ENCODE assay signal across 8 cellular contexts in the genomic region with DNA sequence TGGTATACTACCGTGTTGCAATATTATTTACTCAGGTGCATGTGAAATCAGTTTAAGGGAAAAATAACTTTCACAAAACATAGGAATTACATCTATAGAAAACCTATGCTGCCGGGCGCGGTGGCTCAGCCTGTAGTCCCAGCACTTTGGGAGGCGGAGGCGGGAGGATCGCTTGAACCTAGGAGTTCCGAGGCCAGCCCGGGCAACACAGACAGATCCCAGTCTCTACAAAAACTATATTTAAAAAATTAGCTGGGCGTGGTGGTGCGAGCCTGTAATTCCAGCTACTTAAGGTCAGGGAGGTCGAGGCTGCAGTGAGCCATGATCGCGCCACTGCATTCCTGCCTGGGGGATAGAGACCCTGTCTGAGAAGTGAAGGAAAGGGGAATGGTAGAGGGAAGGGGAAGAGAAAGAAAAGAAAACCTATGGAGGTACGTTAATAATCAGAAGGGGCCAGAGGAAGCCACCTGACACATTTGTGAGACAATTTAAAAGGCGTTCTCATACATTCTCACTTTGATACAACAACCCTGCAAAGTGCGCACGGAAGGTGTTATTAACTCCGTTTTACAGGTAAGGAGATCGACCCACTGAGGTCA. TPM values are rescaled to one million over a fixed set of nuclear protein-coding genes. Genes with fewer than 3 reads are reported as not detected.
A peak's percentile ranks its signal among the peaks of the same experiment; 100 is the strongest.
DNase-seq lines count a peak whose midpoint lies in the region; ATAC-seq, FAIRE-seq and TF ChIP-seq lines count a peak whose summit lies in the region.

No MANE protein-coding gene starts in this region.

- peak; percentile 35 for ATAC-seq in left colon

- no peaks in the 10 kb centered on the region for H3K27me3 ChIP-seq in astrocyte (ENCODE audit: insufficient read depth, low read length)
- no peaks in the 10 kb centered on the region for H3K27me3 ChIP-seq in testis

- no peak for FAIRE-seq in astrocyte (lab: Jason Lieb, UNC)

- H3K4me3 ChIP-seq in astrocyte (ENCODE audit: insufficient read depth, low read depth, low read length) (peak overlapping the region; percentile 84), testis (peak overlapping the region; percentile 87 to 91)

- H3K27me3 Mint-ChIP-seq in T-helper 1 cell treated with Interleukin-12 subunit alpha and Interleukin-12 subunit beta and Interleukin-4 antibody, amounts not matched to agents 30 μg/mL and 1 μg/mL, for 36 hours (ENCODE audit: low read depth) = peaks cover 9% of the 10 kb centered on the region
- H3K27me3 Mint-ChIP-seq in astrocyte (ENCODE audit: low read depth, unreplicated experiment) = no peaks in the 10 kb centered on the region

- intact Hi-C loops in left colon (cut with DNase I, micrococcal nuclease) = no loop called here
- intact Hi-C loops in testis (cut with DNase I; ENCODE audit: low total_unique reads) = no loop called here

- peak overlapping the region; percentile 91 for H3K4me2 ChIP-seq in astrocyte (ENCODE audit: low read length)

- TF ChIP-seq CTCF in astrocyte (IDR thresholded peaks at IDR 0.05; ENCODE audit: insufficient read depth, low read depth, low read length) (no peak), testis (IDR thresholded peaks at IDR 0.05) (no peak)

- H3K36me3 Mint-ChIP-seq in T-helper 1 cell treated with Interleukin-12 subunit alpha and Interleukin-12 subunit beta and Interleukin-4 antibody, amounts not matched to agents 30 μg/mL and 1 μg/mL, for 36 hours (ENCODE audit: low read depth) = peaks cover 10% of the 10 kb centered on the region
- H3K36me3 Mint-ChIP-seq in astrocyte (ENCODE audit: low read depth, unreplicated experiment) = peaks cover 4% of the 10 kb centered on the region

- H3K27ac ChIP-seq in astrocyte (ENCODE audit: low read depth, low read length) (peak overlapping the region; percentile 7), testis (peak overlapping the region; percentile 21 to 60)

- H3K4me3 Mint-ChIP-seq in T-helper 1 cell treated with Interleukin-12 subunit alpha and Interleukin-12 subunit beta and Interleukin-4 antibody, amounts not matched to agents 30 μg/mL and 1 μg/mL, for 36 hours = peak overlapping the region; percentile 92
- H3K4me3 Mint-ChIP-seq in astrocyte (ENCODE audit: unreplicated experiment) = peak overlapping the region; percentile 90

- peak overlapping the region; percentile 90 for H2AFZ ChIP-seq in astrocyte (ENCODE audit: low read depth, low read length)

- H3K4me1 Mint-ChIP-seq in T-helper 1 cell treated with Interleukin-12 subunit alpha and Interleukin-12 subunit beta and Interleukin-4 antibody, amounts not matched to agents 30 μg/mL and 1 μg/mL, for 36 hours (ENCODE audit: low read depth) = peaks cover 19% of the 10 kb centered on the region
- peaks cover 7% of the 10 kb centered on the region for H3K4me1 Mint-ChIP-seq in astrocyte (ENCODE audit: low read depth, unreplicated experiment)

- WGBS in testis, 2 donors = 22 to 29% methylated on average over 20 of the region's 20 CpGs

- H3K27ac Mint-ChIP-seq in T-helper 1 cell treated with Interleukin-12 subunit alpha and Interleukin-12 subunit beta and Interleukin-4 antibody, amounts not matched to agents 30 μg/mL and 1 μg/mL, for 36 hours = peak overlapping the region; percentile 92
- peak overlapping the region; percentile 59 for H3K27ac Mint-ChIP-seq in astrocyte (ENCODE audit: unreplicated experiment)

- peak overlapping the region; percentile 79 for H3K9ac ChIP-seq in astrocyte (ENCODE audit: low read length)

- no peaks in the 10 kb centered on the region for H4K20me1 ChIP-seq in astrocyte (ENCODE audit: insufficient read depth, low read length)

- H3K9me3 ChIP-seq in astrocyte (ENCODE audit: insufficient read depth, low read depth, low read length) (no peaks in the 10 kb centered on the region), testis (no peaks in the 10 kb centered on the region)

- H3K4me1 ChIP-seq in astrocyte (ENCODE audit: insufficient read depth, low read length) = peaks cover 7% of the 10 kb centered on the region
- no peaks in the 10 kb centered on the region for H3K4me1 ChIP-seq in testis

- H3K36me3 ChIP-seq in astrocyte (ENCODE audit: insufficient read depth, low read length) = no peaks in the 10 kb centered on the region
- H3K36me3 ChIP-seq in testis (ENCODE audit: low read depth, missing control alignments) = no peaks in the 10 kb centered on the region

- TF ChIP-seq POLR2A in testis (IDR thresholded peaks at IDR 0.05) = no peak

- no peaks in the 10 kb centered on the region for H3K9me3 Mint-ChIP-seq in T-helper 1 cell treated with Interleukin-12 subunit alpha and Interleukin-12 subunit beta and Interleukin-4 antibody, amounts not matched to agents 30 μg/mL and 1 μg/mL, for 36 hours
- peaks cover 5% of the 10 kb centered on the region for H3K9me3 Mint-ChIP-seq in astrocyte (ENCODE audit: unreplicated experiment)

- peaks cover 5% of the 10 kb centered on the region for H3K79me2 ChIP-seq in astrocyte (ENCODE audit: insufficient read depth, low read length)

- DNase-seq in T-helper 1 cell (no peak), astrocyte (ENCODE audit: low read depth) (no peak), left colon (peak; percentile 53 to 62), testis (no peak), cerebellum (ENCODE audit: low spot score) (no peak), NCI-H446 (lab: John Stamatoyannopoulos, UW) (no peak), ureter (ENCODE audit: low spot score) (no peak)

RNA-seq across cellular contexts. Expression of a gene that starts 0.5 kb away (rescaled TPM):
- total RNA-seq in astrocyte = 14.0 and 15.2 TPM in 2 replicates
- 10 to 100 TPM; 37.9 to 48.9 TPM for total RNA-seq in left colon
- total RNA-seq in testis = 10 to 100 TPM; 22.8 to 29.0 TPM
- 8.3 TPM for polyA plus RNA-seq in testis (ENCODE audit: insufficient read depth, low read depth, low replicate concordance)
- total RNA-seq in cerebellum = 21.1 TPM
- 35.8 TPM for total RNA-seq in ureter

RNA-seq across cellular contexts. Expression of a gene that starts 27.1 kb away (rescaled TPM):
- total RNA-seq in astrocyte (25.7 and 28.2 TPM in 2 replicates), left colon (10 to 100 TPM; 23.9 to 30.9 TPM), testis (10 to 100 TPM; 36.5 to 40.7 TPM), cerebellum (68.2 TPM), ureter (49.0 TPM)
- polyA plus RNA-seq in testis (ENCODE audit: insufficient read depth, low read depth, low replicate concordance) = 21.3 TPM

RNA-seq across cellular contexts. Expression of a gene that starts 52.3 kb away (rescaled TPM):
- total RNA-seq in astrocyte (35.7 and 37.0 TPM in 2 replicates), left colon (10 to 100 TPM; 49.3 to 79.8 TPM), testis (10 to 100 TPM; 63.7 to 83.6 TPM), cerebellum (25.5 TPM), ureter (55.2 TPM)
- 60.5 TPM for polyA plus RNA-seq in testis (ENCODE audit: insufficient read depth, low read depth, low replicate concordance)

Comparison
In these comparisons a context has a peak if more than half of its experiments do, and no peak if none do; other contexts are left out.
1. DNase-seq: peak in left colon (2 of 2); none in T-helper 1 cell (0 of 5), astrocyte (single experiment), testis (single experiment), cerebellum (single experiment), NCI-H446 (0 of 2) and ureter (single experiment).